1 cellular context compared by ENCODE assay signal in genomic region chr14:20657216-20658211, GRCh38.
TF ChIP-seq lines count a peak whose summit lies in the region.

No MANE protein-coding gene starts in this region.

TF ChIP-seq in H1, 55 proteins besides CTCF, POLR2A, EP300 and RAD21:
- TF ChIP-seq SP1 (IDR thresholded peaks at IDR 0.05; ENCODE audit: low read depth, low read length) (no peak), KDM5A (IDR thresholded peaks at IDR 0.05; ENCODE audit: low read length) (no peak), RXRA (IDR thresholded peaks at IDR 0.05; ENCODE audit: insufficient read depth, low read depth, low read length) (no peak), NANOG (IDR thresholded peaks at IDR 0.05; ENCODE audit: insufficient read depth, low read depth, low read length, poor library complexity, severe bottlenecking) (no peak), GABPA (IDR thresholded peaks at IDR 0.05; ENCODE audit: borderline replicate concordance, insufficient read depth, low read length) (no peak), PHF8 (conservative IDR thresholded peaks at IDR 0.05; ENCODE audit: low read depth, low read length) (no peak), ATF2 (IDR thresholded peaks at IDR 0.05; ENCODE audit: low read length) (no peak), GTF2F1 (IDR thresholded peaks at IDR 0.05; ENCODE audit: borderline replicate concordance, low read depth, low read length) (no peak), BCL11A (IDR thresholded peaks at IDR 0.05; ENCODE audit: low read depth in 2 of 2, low read length in 2 of 2) (no peak), JUND (IDR thresholded peaks at IDR 0.05; ENCODE audit: low read length) (peak; percentile 84), FOSL1 (IDR thresholded peaks at IDR 0.05; ENCODE audit: insufficient read depth, low read depth, low read length) (no peak), ASH2L (IDR thresholded peaks at IDR 0.05; ENCODE audit: low read length) (no peak), BRCA1 (IDR thresholded peaks at IDR 0.05; ENCODE audit: low read depth, low read length) (no peak), RBBP5 (IDR thresholded peaks at IDR 0.05; ENCODE audit: borderline replicate concordance, low read depth, low read length) (peak; percentile 67; the same call in 1 of the 2 replicates), CHD2 (IDR thresholded peaks at IDR 0.05; ENCODE audit: low read length) (no peak), TBP (IDR thresholded peaks at IDR 0.05; ENCODE audit: low read depth, low read length) (peak; percentile 99), CHD1 (IDR thresholded peaks at IDR 0.05; ENCODE audit: low read depth, low read length) (no peak), MAFK (IDR thresholded peaks at IDR 0.05; ENCODE audit: low read depth, low read length) (peak; percentile 17; the same call in 1 of the 2 replicates), TCF12 (IDR thresholded peaks at IDR 0.05; ENCODE audit: low read depth, low read length) (no peak), CBX5 (IDR thresholded peaks at IDR 0.05; ENCODE audit: low read depth, low read length) (no peak), HDAC6 (IDR thresholded peaks at IDR 0.05; ENCODE audit: low read depth, low read length) (no peak), SAP30 (IDR thresholded peaks at IDR 0.05; ENCODE audit: insufficient read depth, insufficient replicate concordance, low read length) (peak; percentile 93), TEAD4 (IDR thresholded peaks at IDR 0.05; ENCODE audit: low read depth, low read length) (peak; percentile 92), E2F6 (IDR thresholded peaks at IDR 0.05) (no peak), KDM1A (IDR thresholded peaks at IDR 0.05; ENCODE audit: borderline replicate concordance, low read length) (peak; percentile 52; the same call in 1 of the 2 replicates), USF2 (IDR thresholded peaks at IDR 0.05; ENCODE audit: low read length) (no peak), MAX (IDR thresholded peaks at IDR 0.05) (0 out of 2 replicates have a peak, but pooled peaks have one; percentile 19), CREB1 (IDR thresholded peaks at IDR 0.05) (no peak; the same call in 1 of the 2 replicates), SP2 (IDR thresholded peaks at IDR 0.05; ENCODE audit: low read length) (no peak), SIX5 (IDR thresholded peaks at IDR 0.05; ENCODE audit: low read depth, low read length) (no peak), RFX5 (IDR thresholded peaks at IDR 0.05; ENCODE audit: borderline replicate concordance, low read depth, low read length) (no peak), POU5F1 (IDR thresholded peaks at IDR 0.05; ENCODE audit: low read depth, low read length) (no peak), CEBPB (IDR thresholded peaks at IDR 0.05; ENCODE audit: low read depth, low read length) (no peak), JUN (IDR thresholded peaks at IDR 0.05; ENCODE audit: low read depth, low read length) (no peak), HDAC2 (IDR thresholded peaks at IDR 0.05; ENCODE audit: borderline replicate concordance in 1 of 2, low read depth in 2 of 2, low read length in 2 of 2) (peak in 1 of 2 experiments; percentile 59; a peak in 2 of 4 replicates), CTBP2 (IDR thresholded peaks at IDR 0.05; ENCODE audit: borderline replicate concordance, insufficient read depth, insufficient read length, low read length) (no peak), ATF3 (IDR thresholded peaks at IDR 0.05; ENCODE audit: insufficient read depth, low read depth, low read length) (0 out of 2 replicates have a peak, but pooled peaks have one; percentile 28), YY1 (IDR thresholded peaks at IDR 0.05; ENCODE audit: low read depth, low read length) (0 out of 2 replicates have a peak, but pooled peaks have one; percentile 31), KDM4A (IDR thresholded peaks at IDR 0.05; ENCODE audit: low read depth, low read length, severe bottlenecking) (peak; percentile 40), SUZ12 (IDR thresholded peaks at IDR 0.05; ENCODE audit: low read length) (no peak), NRF1 (IDR thresholded peaks at IDR 0.05; ENCODE audit: low read depth, low read length) (no peak; the same call in 1 of the 2 replicates), BACH1 (IDR thresholded peaks at IDR 0.05; ENCODE audit: low read length) (peak; percentile 42; the same call in 1 of the 2 replicates), SIRT6 (IDR thresholded peaks at IDR 0.05; ENCODE audit: low read length) (no peak), SP4 (IDR thresholded peaks at IDR 0.05; ENCODE audit: low read length) (no peak), EZH2 (IDR thresholded peaks at IDR 0.05; ENCODE audit: low read depth, low read length, severe bottlenecking) (no peak), SIN3A (conservative IDR thresholded peaks at IDR 0.05 in 1 of 2, IDR thresholded peaks at IDR 0.05 in 1 of 2; ENCODE audit: low read depth in 1 of 2, low read length in 2 of 2) (peak; percentile 87 to 92), TAF7 (optimal IDR thresholded peaks at IDR 0.05; ENCODE audit: borderline replicate concordance, low read depth, low read length) (no peak), ZNF274 (IDR thresholded peaks at IDR 0.05; ENCODE audit: borderline replicate concordance, extremely low read depth, low read length) (no peak), RNF2 (IDR thresholded peaks at IDR 0.05; ENCODE audit: borderline replicate concordance, low read depth, low read length, missing control alignments, poor library complexity, severe bottlenecking) (no peak), SRF (IDR thresholded peaks at IDR 0.05; ENCODE audit: low read depth, low read length) (no peak), POLR2AphosphoS5 (IDR thresholded peaks at IDR 0.05; ENCODE audit: low read depth, low read length) (no peak), TAF1 (IDR thresholded peaks at IDR 0.05; ENCODE audit: low read depth, low read length) (peak; percentile 40; the same call in 1 of the 2 replicates), EGR1 (IDR thresholded peaks at IDR 0.05; ENCODE audit: borderline replicate concordance, low read depth, low read length) (no peak), CBX8 (IDR thresholded peaks at IDR 0.05; ENCODE audit: borderline replicate concordance, low read depth, low read length) (no peak), CHD7 (IDR thresholded peaks at IDR 0.05; ENCODE audit: insufficient replicate concordance, low read length) (no peak)
TF ChIP-seq in H1: peak in this region for 15.
